ENCODE assay signal across 1 cellular context in genomic region chr19:18768046-18768771, GRCh38.
TF ChIP-seq lines count a peak whose summit lies in the region.

No MANE protein-coding gene starts in this region.

TF ChIP-seq in SK-N-SH, 30 proteins besides CTCF, POLR2A, EP300 and RAD21 (continued from another document):
- no peak for TF ChIP-seq USF1 (IDR thresholded peaks at IDR 0.05; ENCODE audit: borderline replicate concordance, low read depth)
- TF ChIP-seq FOXJ3 (CRISPR knock-in tag; IDR thresholded peaks at IDR 0.05) = no peak
- no peak for TF ChIP-seq TCF12 (IDR thresholded peaks at IDR 0.05)
- TF ChIP-seq YY1 (IDR thresholded peaks at IDR 0.05; ENCODE audit: low read depth) = no peak
- no peak for TF ChIP-seq NFIC (IDR thresholded peaks at IDR 0.05; ENCODE audit: borderline replicate concordance)
- no peak for TF ChIP-seq SMC3 (IDR thresholded peaks at IDR 0.05; ENCODE audit: low read depth, low read length)
- TF ChIP-seq PBX3 (IDR thresholded peaks at IDR 0.05) = no peak
- no peak for TF ChIP-seq JUND (IDR thresholded peaks at IDR 0.05)
- TF ChIP-seq TAF1 (IDR thresholded peaks at IDR 0.05; ENCODE audit: borderline replicate concordance, low read depth, low read length) = no peak
- no peak for TF ChIP-seq FOXM1 (IDR thresholded peaks at IDR 0.05; ENCODE audit: low read depth)
